8 cellular contexts compared by ENCODE assay signal in genomic region chr6:107713214-107713962, GRCh38.
DNase-seq lines count a peak whose midpoint lies in the region; ATAC-seq and TF ChIP-seq lines count a peak whose summit lies in the region.

No MANE protein-coding gene starts in this region.

- no peak for ATAC-seq in GM19351 (IDR thresholded peaks at IDR 0.05; ENCODE audit: unreplicated experiment)
- no peak for ATAC-seq in HG02970 (IDR thresholded peaks at IDR 0.05; ENCODE audit: low FRiP score, unreplicated experiment)

- peaks cover 8 to 14% (median 9%) of the 10 kb centered on the region in 3 donors for H3K27me3 Mint-ChIP-seq in immature natural killer cell (ENCODE audit: low read depth in 3 of 3)

- no peak for TF ChIP-seq POLR2A in stomach (IDR thresholded peaks at IDR 0.05)

- no peaks in the 10 kb centered on the region for H3K36me3 ChIP-seq in stomach

- intact Hi-C loops in stomach (cut with DNase I; ENCODE audit: low total_unique reads), result no loop called here

- H3K4me3 ChIP-seq in stomach, result peak overlapping the region in 3 of 4 donors; percentile 5 to 32 (median 13)

- peaks cover 5 to 19% (median 16%) of the 10 kb centered on the region in 4 donors for H3K4me1 ChIP-seq in stomach

- H3K36me3 Mint-ChIP-seq in immature natural killer cell, result peaks cover 4 to 14% (median 7%) of the 10 kb centered on the region in 3 donors

- TF ChIP-seq CTCF in stomach (IDR thresholded peaks at IDR 0.05), result no peak

- 50 to 60% (median 58%) methylated on average over 8 of the region's 8 CpGs for WGBS in stomach, 5 donors

- H3K27ac Mint-ChIP-seq in immature natural killer cell, result peak overlapping the region; percentile 87 to 94 (median 90)

- H3K4me3 Mint-ChIP-seq in immature natural killer cell, result peak overlapping the region; percentile 68 to 90 (median 82)

- TF ChIP-seq EP300 in stomach (IDR thresholded peaks at IDR 0.05), result no peak

- H3K27ac ChIP-seq in stomach, result no peak overlapping the region

- DNase-seq in activated CD4-positive, alpha-beta T cell treated with anti-CD3 and anti-CD28 coated beads for 4 hours, result peak; percentile 29 to 39
- DNase-seq in activated CD4-positive, alpha-beta T cell treated with anti-CD3 and anti-CD28 coated beads for 1 hour, result no peak
- DNase-seq in activated CD8-positive, alpha-beta memory T cell treated with anti-CD3 and anti-CD28 coated beads, Interleukin-2, amount 50 U/mL, for 4 hours, result peak; percentile 38
- DNase-seq in immature natural killer cell (peak; percentile 42 to 49 (median 43)), stomach (no peak), NCI-H1417 (lab: John Stamatoyannopoulos, UW) (no peak)

- no peaks in the 10 kb centered on the region for H3K9me3 Mint-ChIP-seq in immature natural killer cell

- H3K9me3 ChIP-seq in stomach, result no peaks in the 10 kb centered on the region

- peaks cover 60 to 63% of the 10 kb centered on the region in 2 donors for H3K4me1 Mint-ChIP-seq in immature natural killer cell

- H3K27me3 ChIP-seq in stomach, result peaks cover 0 to 7% (median 0%) of the 10 kb centered on the region in 3 donors

Comparison
In these comparisons a context has a peak if more than half of its experiments do, and no peak if none do; other contexts are left out.
1. DNase-seq: peak in activated CD4-positive, alpha-beta T cell treated with anti-CD3 and anti-CD28 coated beads for 4 hours (2 of 2), activated CD8-positive, alpha-beta memory T cell treated with anti-CD3 and anti-CD28 coated beads, Interleukin-2, amount 50 U/mL, for 4 hours (single experiment) and immature natural killer cell (3 of 3); none in activated CD4-positive, alpha-beta T cell treated with anti-CD3 and anti-CD28 coated beads for 1 hour (single experiment), stomach (single experiment) and NCI-H1417 (0 of 3).